Comparison of ENCODE assay signal across 18 cellular contexts in the genomic region with DNA sequence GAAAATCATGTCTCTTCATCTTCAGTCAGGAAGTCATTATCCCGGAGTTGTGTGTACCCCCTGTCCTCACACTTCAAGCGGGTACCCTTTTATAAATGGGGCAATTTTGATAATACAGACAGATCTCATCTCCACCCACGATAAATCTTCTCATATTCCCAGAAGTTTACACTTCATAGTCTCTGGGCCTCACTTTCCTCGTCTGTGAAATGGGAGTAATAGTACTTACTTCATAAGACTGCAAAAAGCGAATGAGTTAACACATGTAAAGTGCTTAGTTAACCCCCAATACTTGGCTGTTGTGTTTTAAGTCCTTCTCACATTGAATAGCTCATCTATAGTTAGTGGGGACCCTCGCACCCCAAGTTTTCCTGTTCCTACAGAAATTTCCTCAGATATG. TPM values are rescaled to one million over a fixed set of nuclear protein-coding genes. Genes with fewer than 3 reads are reported as not detected.
DNase-seq lines count a peak whose midpoint lies in the region; ATAC-seq and TF ChIP-seq lines count a peak whose summit lies in the region.
"Had no signal": no experiment of that assay in that cellular context is flagged by ENCODE, and none has a peak within 500 bp of the region (broad histone marks: within the 10 kb centered on the region; RNA-seq: fewer than 3 reads in every experiment).

No MANE protein-coding gene starts in this region.

- H3K27ac ChIP-seq in sigmoid colon: peak overlapping the region in 3 of 4 donors; percentile 41 to 74 (median 74)
- H3K27ac ChIP-seq: WERI-Rb-1 had no signal

- intact Hi-C loops in CD14-positive monocyte (cut with micrococcal nuclease) (no loop called here), sigmoid colon (cut with DNase I) (no loop called here)

- H3K4me3 Mint-ChIP-seq in CD14-positive monocyte: no peak overlapping the region
- H3K4me3 Mint-ChIP-seq in T-helper 17 cell: no peak overlapping the region
- peak overlapping the region; percentile 3 for H3K4me3 Mint-ChIP-seq in endothelial cell (ENCODE audit: unreplicated experiment)
- H3K4me3 Mint-ChIP-seq: H9 had no signal

- no peaks in the 10 kb centered on the region for H3K9me3 Mint-ChIP-seq in CD14-positive monocyte
- H3K9me3 Mint-ChIP-seq in endothelial cell (ENCODE audit: unreplicated experiment): no peaks in the 10 kb centered on the region
- H3K9me3 Mint-ChIP-seq: H9 had no signal

- WGBS in sigmoid colon, 2 donors: 96 to 98% methylated on average over 6 of the region's 6 CpGs

- H3K4me3 ChIP-seq in sigmoid colon: no peak overlapping the region

- H3K27me3 Mint-ChIP-seq in CD14-positive monocyte (ENCODE audit: low read depth in 3 of 3) (no peaks in the 10 kb centered on the region), T-helper 17 cell (no peaks in the 10 kb centered on the region), endothelial cell (ENCODE audit: unreplicated experiment) (no peaks in the 10 kb centered on the region)

- TF ChIP-seq POLR2A in sigmoid colon (IDR thresholded peaks at IDR 0.05): no peak

- no peaks in the 10 kb centered on the region for H3K27me3 ChIP-seq in sigmoid colon

- peaks cover 0 to 27% (median 8%) of the 10 kb centered on the region in 4 donors for H3K36me3 ChIP-seq in sigmoid colon

- TF ChIP-seq EP300 in sigmoid colon (IDR thresholded peaks at IDR 0.05): no peak

- DNase-seq in CD14-positive monocyte (ENCODE audit: low spot score) (no peak), T-helper 17 cell (no peak), endothelial cell (ENCODE audit: low spot score) (no peak), sigmoid colon (no peak), foreskin melanocyte (no peak), COLO829 (ENCODE audit: low spot score) (no peak)
- DNase-seq: hippocampal formation, mammary epithelial cell, MM.1S, NCI-H2081, posterior cingulate gyrus, WERI-Rb-1 had no signal

- H3K4me1 Mint-ChIP-seq in CD14-positive monocyte: peaks cover 38% of the 10 kb centered on the region
- H3K4me1 Mint-ChIP-seq in T-helper 17 cell: peaks cover 33% of the 10 kb centered on the region
- peaks cover 37% of the 10 kb centered on the region for H3K4me1 Mint-ChIP-seq in endothelial cell (ENCODE audit: unreplicated experiment)

- H3K36me3 Mint-ChIP-seq in CD14-positive monocyte: peaks cover 41 to 43% of the 10 kb centered on the region in 2 donors
- peaks cover 2% of the 10 kb centered on the region for H3K36me3 Mint-ChIP-seq in T-helper 17 cell (ENCODE audit: low read depth)
- H3K36me3 Mint-ChIP-seq in endothelial cell (ENCODE audit: low read depth, unreplicated experiment): peaks cover 23% of the 10 kb centered on the region

- H3K4me1 ChIP-seq in sigmoid colon: peaks cover 0 to 22% (median 18%) of the 10 kb centered on the region in 4 donors

- H3K9me3 ChIP-seq in T-helper 17 cell (ENCODE audit: control insufficient read depth, low read length, poor library complexity, severe bottlenecking): no peaks in the 10 kb centered on the region
- no peaks in the 10 kb centered on the region for H3K9me3 ChIP-seq in sigmoid colon

- TF ChIP-seq CTCF in CD14-positive monocyte (IDR thresholded peaks at IDR 0.05) (no peak), endothelial cell (IDR thresholded peaks at IDR 0.05; ENCODE audit: unreplicated experiment) (no peak), sigmoid colon (IDR thresholded peaks at IDR 0.05) (no peak)

- H3K27ac Mint-ChIP-seq in CD14-positive monocyte: peak overlapping the region; percentile 81 to 92 (median 87)
- peak overlapping the region; percentile 94 for H3K27ac Mint-ChIP-seq in T-helper 17 cell
- no peak overlapping the region for H3K27ac Mint-ChIP-seq in endothelial cell (ENCODE audit: unreplicated experiment)

- ATAC-seq in T-helper 17 cell (no peak), GM18909 (IDR thresholded peaks at IDR 0.05; ENCODE audit: poor library complexity, unreplicated experiment) (no peak), HG03342 (IDR thresholded peaks at IDR 0.05; ENCODE audit: unreplicated experiment) (no peak)

RNA-seq across cellular contexts. Expression of gene NUP210L, which starts 0.8 kb away (rescaled TPM):
- not detected for polyA plus RNA-seq in CD14-positive monocyte
- under 1 TPM in 1 of 2 donors, not detected in 1; 0.07 TPM for total RNA-seq in T-helper 17 cell
- 0.15 TPM for total RNA-seq in endothelial cell (ENCODE audit: unreplicated experiment)
- under 1 TPM in 2 of 4 donors, not detected in 2; under 0.01 TPM for total RNA-seq in sigmoid colon
- under 1 TPM in 1 of 3 donors, not detected in 2; 0.01 TPM for polyA plus RNA-seq in sigmoid colon
- total RNA-seq: epithelial cell of proximal tubule, SK-MEL-5 had no signal
- polyA plus RNA-seq: BJ, mammary epithelial cell had no signal

RNA-seq across cellular contexts. Expression of gene TPM3, which starts 37.8 kb away (rescaled TPM):
- polyA plus RNA-seq in CD14-positive monocyte (1,000 to 10,000 TPM; 1,153 to 1,159 TPM), sigmoid colon (100 to 1,000 TPM; 338 to 456 (median 402) TPM)
- total RNA-seq in T-helper 17 cell (100 to 1,000 TPM; 386 to 391 TPM), endothelial cell (ENCODE audit: unreplicated experiment) (689 TPM), sigmoid colon (100 to 1,000 TPM in 2 of 4 donors, 10 to 100 TPM in 2; 68.1 to 175 (median 96.6) TPM)

RNA-seq across cellular contexts. Expression of gene CFAP141, which starts 52.1 kb away (rescaled TPM):
- polyA plus RNA-seq in CD14-positive monocyte (not detected), sigmoid colon (not detected)
- total RNA-seq in T-helper 17 cell (not detected), endothelial cell (ENCODE audit: unreplicated experiment) (not detected), sigmoid colon (not detected)
- total RNA-seq: epithelial cell of proximal tubule, H9, mammary epithelial cell, SK-MEL-5 had no signal
- polyA plus RNA-seq: BJ, mammary epithelial cell had no signal
